ENCODE assay signal across 8 cellular contexts in the genomic region with DNA sequence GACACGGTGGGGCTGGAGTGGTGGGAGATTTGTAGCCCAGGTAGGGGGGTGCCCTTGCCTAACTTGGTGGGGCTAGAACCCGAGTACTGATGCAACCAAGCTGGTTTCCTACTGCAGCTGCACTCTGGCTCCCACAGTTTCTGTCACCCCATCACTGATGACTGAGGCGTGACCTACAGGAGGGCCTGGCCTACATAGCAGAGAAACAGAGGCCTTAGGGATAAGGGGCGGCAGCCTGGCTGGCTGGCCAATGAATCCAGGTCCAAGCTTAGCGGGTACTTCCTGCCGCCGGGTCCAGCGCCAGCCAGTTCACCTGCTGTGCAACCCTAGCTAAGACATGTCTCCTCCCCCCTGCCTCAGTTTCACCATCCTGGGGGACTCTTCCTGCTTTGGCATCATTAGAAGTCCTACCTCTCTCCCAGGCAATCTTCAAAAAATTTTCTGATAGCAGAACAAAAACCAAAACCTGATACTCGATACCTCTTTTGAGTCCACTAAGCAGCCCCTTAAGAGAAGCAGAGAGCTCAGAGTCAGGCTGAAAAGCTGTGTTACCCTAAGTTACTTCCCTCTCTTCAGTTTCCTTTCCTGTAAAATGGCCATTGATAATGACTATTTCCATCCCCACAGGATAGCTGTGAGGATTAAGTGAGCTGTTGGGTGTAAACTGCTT. TPM values are rescaled to one million over a fixed set of nuclear protein-coding genes. Genes with fewer than 3 reads are reported as not detected.
DNase-seq lines count a peak whose midpoint lies in the region; ATAC-seq and TF ChIP-seq lines count a peak whose summit lies in the region.

No MANE protein-coding gene starts in this region.

- H3K4me3 ChIP-seq in HUES48 (ENCODE audit: low read depth, low read length) (no peak overlapping the region), esophagus muscularis mucosa (no peak overlapping the region)

- no peak for TF ChIP-seq CTCF in esophagus muscularis mucosa (IDR thresholded peaks at IDR 0.05)
- no peak for TF ChIP-seq CTCF in GM10248 (IDR thresholded peaks at IDR 0.05; ENCODE audit: control extremely low read depth, extremely low read depth, low read depth, missing control alignments)

- H3K9ac ChIP-seq in HUES48 (ENCODE audit: low read depth, low read length), result no peak overlapping the region

- peak overlapping the region; percentile 51 for H3K4me3 Mint-ChIP-seq in stimulated activated naive CD8-positive, alpha-beta T cell treated with anti-CD3 and anti-CD28 coated beads, Interleukin-15, Interleukin-2, amounts not matched to agents 100 ng/mL and 50 ng/mL, for 24 hours

- no peak for TF ChIP-seq POLR2A in esophagus muscularis mucosa (IDR thresholded peaks at IDR 0.05; ENCODE audit: low read depth)

- H3K27ac Mint-ChIP-seq in stimulated activated naive CD8-positive, alpha-beta T cell treated with anti-CD3 and anti-CD28 coated beads, Interleukin-15, Interleukin-2, amounts not matched to agents 100 ng/mL and 50 ng/mL, for 24 hours, result peak overlapping the region; percentile 89

- H3K4me1 ChIP-seq in HUES48 (ENCODE audit: control insufficient read depth, insufficient read depth, low read length) (peaks cover 8% of the 10 kb centered on the region), esophagus muscularis mucosa (peaks cover 34 to 43% (median 40%) of the 10 kb centered on the region in 4 donors)

- H3K27me3 Mint-ChIP-seq in stimulated activated naive CD8-positive, alpha-beta T cell treated with anti-CD3 and anti-CD28 coated beads, Interleukin-15, Interleukin-2, amounts not matched to agents 100 ng/mL and 50 ng/mL, for 24 hours, result no peaks in the 10 kb centered on the region

- H3K27ac ChIP-seq in HUES48 (ENCODE audit: low read depth, low read length), result peak overlapping the region; percentile 44
- H3K27ac ChIP-seq in esophagus muscularis mucosa (replicated peaks in 1 of 4), result peak overlapping the region; percentile 0 to 52 (median 42)

- POLR2A ChIA-PET in GM10248 (lab: Yijun Ruan, JAX), result interaction anchor here (0.8 to 3.0 kb wide), 3 partner anchors 11 to 27 kb away, joined by 3 to 22 read pairs (median 11); partner anchors contain the start of gene RNF19B

- 78% methylated on average over 8 of the region's 9 CpGs for WGBS in esophagus muscularis mucosa

- H3K27me3 ChIP-seq in HUES48 (ENCODE audit: control insufficient read depth, insufficient read depth, low read length), result no peaks in the 10 kb centered on the region
- H3K27me3 ChIP-seq in esophagus muscularis mucosa, result no peaks in the 10 kb centered on the region

- DNase-seq in stimulated activated naive CD8-positive, alpha-beta T cell treated with anti-CD3 and anti-CD28 coated beads, Interleukin-15, Interleukin-2, amounts not matched to agents 100 U/mL and 50 U/mL, for 24 hours, result no peak
- DNase-seq in esophagus muscularis mucosa (ENCODE audit: extremely low spot score) (no peak), mesenteric fat pad (ENCODE audit: low spot score) (no peak), SIG-M5 (lab: John Stamatoyannopoulos, UW) (no peak), GM10248 (ENCODE audit: extremely low spot score) (no peak), NCI-H1930 (lab: John Stamatoyannopoulos, UW) (no peak)

- no peaks in the 10 kb centered on the region for H3K36me3 ChIP-seq in HUES48 (ENCODE audit: control insufficient read depth, insufficient read depth, low read length)
- no peaks in the 10 kb centered on the region for H3K36me3 ChIP-seq in esophagus muscularis mucosa

- H3K4me1 Mint-ChIP-seq in stimulated activated naive CD8-positive, alpha-beta T cell treated with anti-CD3 and anti-CD28 coated beads, Interleukin-15, Interleukin-2, amounts not matched to agents 100 ng/mL and 50 ng/mL, for 24 hours (ENCODE audit: low read depth), result peaks cover 51% of the 10 kb centered on the region

- H3K9me3 Mint-ChIP-seq in stimulated activated naive CD8-positive, alpha-beta T cell treated with anti-CD3 and anti-CD28 coated beads, Interleukin-15, Interleukin-2, amounts not matched to agents 100 ng/mL and 50 ng/mL, for 24 hours, result no peaks in the 10 kb centered on the region

- no peak for ATAC-seq in stimulated activated naive CD8-positive, alpha-beta T cell treated with anti-CD3 and anti-CD28 coated beads, Interleukin-15, Interleukin-2, amounts not matched to agents 100 U/mL and 50 U/mL, for 24 hours

- no peaks in the 10 kb centered on the region for H3K9me3 ChIP-seq in HUES48 (ENCODE audit: control insufficient read depth, insufficient read depth, low read length)
- H3K9me3 ChIP-seq in esophagus muscularis mucosa, result no peaks in the 10 kb centered on the region

- no peak for TF ChIP-seq EP300 in esophagus muscularis mucosa (IDR thresholded peaks at IDR 0.05)

- intact Hi-C loops in esophagus muscularis mucosa (cut with DNase I), result no loop called here

- H3K36me3 Mint-ChIP-seq in stimulated activated naive CD8-positive, alpha-beta T cell treated with anti-CD3 and anti-CD28 coated beads, Interleukin-15, Interleukin-2, amounts not matched to agents 100 ng/mL and 50 ng/mL, for 24 hours (ENCODE audit: low read depth), result no peaks in the 10 kb centered on the region

- CTCF ChIA-PET in GM10248 (lab: Yijun Ruan, JAX), result interaction anchor here (0.7 to 7.4 kb wide), 14 partner anchors 7 to 116 kb away, joined by 3 to 62 read pairs (median 4); no protein-coding TSS in a partner anchor

RNA-seq across cellular contexts. Expression of gene RNF19B, which starts 27.3 kb away (rescaled TPM):
- total RNA-seq in esophagus muscularis mucosa (10 to 100 TPM; 16.2 to 32.3 (median 22.7) TPM), mesenteric fat pad (23.5 TPM)

RNA-seq across cellular contexts. Expression of gene AK2, which starts 44.7 kb away (rescaled TPM):
- total RNA-seq in esophagus muscularis mucosa, result 100 to 1,000 TPM in 1 of 4 donors, 10 to 100 TPM in 3; 70.2 to 108 (median 80.7) TPM
- total RNA-seq in mesenteric fat pad, result 159 TPM
